In the genomic region with DNA sequence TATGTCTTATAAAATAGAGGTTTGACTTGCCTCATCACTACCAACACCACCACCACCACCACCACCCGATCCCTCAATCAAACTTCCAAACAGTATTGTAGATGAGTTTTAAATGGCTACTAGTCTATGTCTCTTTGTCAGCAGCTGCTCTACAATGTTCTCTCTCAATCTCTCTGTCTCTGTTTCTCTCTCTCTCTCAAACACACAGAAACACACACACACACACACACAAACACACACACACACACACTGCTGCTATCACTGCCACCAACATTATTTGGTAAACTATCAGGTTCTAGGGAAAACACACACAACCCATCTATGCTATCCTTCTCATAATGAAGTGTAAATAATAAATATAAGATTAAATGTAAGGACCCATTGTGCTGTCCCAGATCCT, we compare ENCODE assay signal across 21 cellular contexts. TPM values are rescaled to one million over a fixed set of nuclear protein-coding genes. Genes with fewer than 3 reads are reported as not detected.
DNase-seq lines count a peak whose midpoint lies in the region; ATAC-seq and TF ChIP-seq lines count a peak whose summit lies in the region.
"Had no signal": no experiment of that assay in that cellular context is flagged by ENCODE, and none has a peak within 500 bp of the region (broad histone marks: within the 10 kb centered on the region; RNA-seq: fewer than 3 reads in every experiment).

No MANE protein-coding gene starts in this region.

- H3K4me1 ChIP-seq in naive thymus-derived CD4-positive, alpha-beta T cell (ENCODE audit: control insufficient read depth in 2 of 2, insufficient read depth in 2 of 2, low read length in 2 of 2), result peaks cover 32 to 37% of the 10 kb centered on the region in 2 donors
- H3K4me1 ChIP-seq: ascending aorta, thyroid gland had no signal

- H3K4me3 ChIP-seq in BJ (ENCODE audit: low read depth, low read length), result peak overlapping the region; percentile 25; the same call in 1 of the 2 replicates
- peak overlapping the region; percentile 64 for H3K4me3 ChIP-seq in GM06990 (replicated peaks; ENCODE audit: low read depth, low read length)
- H3K4me3 ChIP-seq in naive thymus-derived CD4-positive, alpha-beta T cell (ENCODE audit: low read length), result no peak overlapping the region
- H3K4me3 ChIP-seq: ascending aorta, heart right ventricle, right atrium auricular region, thyroid gland had no signal

- H3K4me1 Mint-ChIP-seq in activated naive CD8-positive, alpha-beta T cell (ENCODE audit: low read depth), result peaks cover 54% of the 10 kb centered on the region
- H3K4me1 Mint-ChIP-seq in naive thymus-derived CD4-positive, alpha-beta T cell, result peaks cover 28 to 54% (median 48%) of the 10 kb centered on the region in 7 donors

- no peaks in the 10 kb centered on the region for H3K27me3 Mint-ChIP-seq in activated naive CD8-positive, alpha-beta T cell
- H3K27me3 Mint-ChIP-seq in naive thymus-derived CD4-positive, alpha-beta T cell, result peaks cover 0 to 33% (median 0%) of the 10 kb centered on the region in 5 donors
- H3K27me3 Mint-ChIP-seq: effector memory CD8-positive, alpha-beta T cell had no signal

- POLR2A ChIA-PET in BJ (lab: Charles Lee), result no interaction called here
- POLR2A ChIA-PET in naive thymus-derived CD4-positive, alpha-beta T cell (lab: Charles Lee), result interaction anchor here (1.1 to 2.2 kb wide), 5 partner anchors 377 to 459 kb away, joined by 3 to 11 read pairs (median 4); no protein-coding TSS in a partner anchor

- H3K27ac ChIP-seq in naive thymus-derived CD4-positive, alpha-beta T cell (ENCODE audit: low read depth, low read length), result peak overlapping the region; percentile 43
- H3K27ac ChIP-seq: ascending aorta, thyroid gland had no signal

- no peaks in the 10 kb centered on the region for H3K36me3 Mint-ChIP-seq in activated naive CD8-positive, alpha-beta T cell
- no peaks in the 10 kb centered on the region for H3K36me3 Mint-ChIP-seq in naive thymus-derived CD4-positive, alpha-beta T cell

- peak overlapping the region; percentile 8 for H3K4me3 Mint-ChIP-seq in activated naive CD8-positive, alpha-beta T cell
- H3K4me3 Mint-ChIP-seq in naive thymus-derived CD4-positive, alpha-beta T cell, result peak overlapping the region in 9 of 10 donors; percentile 9 to 85 (median 52)

- no peak for ATAC-seq in naive thymus-derived CD4-positive, alpha-beta T cell
- ATAC-seq in GM21515 (IDR thresholded peaks at IDR 0.05; ENCODE audit: unreplicated experiment), result no peak
- ATAC-seq: HCT116, PC-3 had no signal

- DNase-seq in BJ (ENCODE audit: low read depth) (no peak), GM06990 (ENCODE audit: extremely low read depth, insufficient read length) (no peak), dermis blood vessel endothelial cell (no peak), mesenteric fat pad (ENCODE audit: low spot score) (no peak), AML-193 (lab: John Stamatoyannopoulos, UW) (no peak)
- no peak for DNase-seq in naive thymus-derived CD4-positive, alpha-beta T cell
- DNase-seq: activated CD4-positive, CD25-positive, alpha-beta regulatory T cell treated with anti-CD3 and anti-CD28 coated beads, Interleukin-2, amount 50 U/mL, for 72 hours; DMS 273 treated with DMSO at 0.1 percent for 48 hours; effector memory CD8-positive, alpha-beta T cell; heart right ventricle; left ventricle myocardium superior; NCI-H187; NCI-H2227 treated with DMSO at 0.1 percent for 48 hours; NCI-H82; PC-3; thyroid gland had no signal

- no peaks in the 10 kb centered on the region for H3K9me3 ChIP-seq in naive thymus-derived CD4-positive, alpha-beta T cell (ENCODE audit: control insufficient read depth in 2 of 3, low read length in 3 of 3)
- H3K9me3 ChIP-seq: ascending aorta, heart right ventricle, right atrium auricular region, thyroid gland had no signal

- H3K27me3 ChIP-seq in BJ (ENCODE audit: control insufficient read depth, insufficient read depth, low read length) (no peaks in the 10 kb centered on the region), GM06990 (replicated peaks; ENCODE audit: control insufficient read depth, insufficient read depth, low read length) (no peaks in the 10 kb centered on the region)
- H3K27me3 ChIP-seq in naive thymus-derived CD4-positive, alpha-beta T cell (ENCODE audit: control insufficient read depth in 2 of 2, insufficient read depth in 2 of 2, low read length in 2 of 2), result no peaks in the 10 kb centered on the region
- H3K27me3 ChIP-seq: ascending aorta, heart right ventricle, right atrium auricular region, thyroid gland had no signal

- H3K27ac Mint-ChIP-seq in activated naive CD8-positive, alpha-beta T cell, result peak overlapping the region; percentile 72
- H3K27ac Mint-ChIP-seq in naive thymus-derived CD4-positive, alpha-beta T cell, result peak overlapping the region in 8 of 9 donors; percentile 55 to 99 (median 89)

- no peaks in the 10 kb centered on the region for H3K9me3 Mint-ChIP-seq in activated naive CD8-positive, alpha-beta T cell (ENCODE audit: low read depth)
- H3K9me3 Mint-ChIP-seq in naive thymus-derived CD4-positive, alpha-beta T cell, result no peaks in the 10 kb centered on the region
- H3K9me3 Mint-ChIP-seq: effector memory CD8-positive, alpha-beta T cell had no signal

- CTCF ChIA-PET in BJ (lab: Yijun Ruan, JAX), result interaction anchor here (0.7 to 6.1 kb wide), 8 partner anchors 51 to 461 kb away, joined by 3 to 90 read pairs (median 4); no protein-coding TSS in a partner anchor
- CTCF ChIA-PET in naive thymus-derived CD4-positive, alpha-beta T cell (lab: Charles Lee), result interaction anchor here (1.0 to 10.3 kb wide), 3 partner anchors 335 to 461 kb away, joined by 3 to 152 read pairs (median 42); no protein-coding TSS in a partner anchor

- intact Hi-C loops in naive thymus-derived CD4-positive, alpha-beta T cell (cut with micrococcal nuclease), result loop anchor here in 1 of 2 donors (5.0 kb wide), 1 partner anchor 618 kb away; the partner anchor contains the start of genes CENPL and DARS2

- H3K36me3 ChIP-seq in BJ (ENCODE audit: control insufficient read depth, insufficient read depth, low read length) (no peaks in the 10 kb centered on the region), GM06990 (ENCODE audit: control insufficient read depth, insufficient read depth, low read length) (no peaks in the 10 kb centered on the region)
- H3K36me3 ChIP-seq in naive thymus-derived CD4-positive, alpha-beta T cell (ENCODE audit: control insufficient read depth in 2 of 3, insufficient read depth in 3 of 3, low read length in 3 of 3), result no peaks in the 10 kb centered on the region
- H3K36me3 ChIP-seq: ascending aorta, heart right ventricle, right atrium auricular region, thyroid gland had no signal

- TF ChIP-seq CTCF in BJ (IDR thresholded peaks at IDR 0.05; ENCODE audit: insufficient read depth, low read depth, low read length) (no peak), GM06990 (IDR thresholded peaks at IDR 0.05; ENCODE audit: insufficient read depth, low read length, poor library complexity, severe bottlenecking) (no peak)

RNA-seq across cellular contexts. Expression of gene TNFSF4, which starts 2.4 kb away (rescaled TPM):
- 5.9 and 11.6 TPM in 2 replicates for polyA plus RNA-seq in BJ (2011; rRNA removed)
- 6.5 and 8.7 TPM in 2 replicates for polyA minus RNA-seq in BJ (2011; rRNA and poly(A)+ RNA removed)
- 1 to 10 TPM; 1.6 to 2.3 (median 1.8) TPM for total RNA-seq in naive thymus-derived CD4-positive, alpha-beta T cell
- under 1 TPM; 0.08 to 0.58 TPM for polyA plus RNA-seq in naive thymus-derived CD4-positive, alpha-beta T cell
- total RNA-seq in dermis blood vessel endothelial cell, result 2.7 TPM in 2 replicates
- total RNA-seq in mesenteric fat pad, result 0.45 TPM
